ENCODE assay signal across 9 cellular contexts in genomic region chr20:23889775-23890187, GRCh38. TPM values are rescaled to one million over a fixed set of nuclear protein-coding genes. Genes with fewer than 3 reads are reported as not detected.
DNase-seq lines count a peak whose midpoint lies in the region; ATAC-seq and TF ChIP-seq lines count a peak whose summit lies in the region.
"Had no signal": no experiment of that assay in that cellular context is flagged by ENCODE, and none has a peak within 500 bp of the region (broad histone marks: within the 10 kb centered on the region; RNA-seq: fewer than 3 reads in every experiment).

No MANE protein-coding gene starts in this region.

- H3K9ac ChIP-seq in PC-3 (ENCODE audit: low read length) = no peak overlapping the region

- POLR2A ChIA-PET in AG04450 (lab: Yijun Ruan, JAX) = no interaction called here
- POLR2A ChIA-PET in PC-3 (lab: Charles Lee; ENCODE audit: unreplicated experiment) = no interaction called here

- no peaks in the 10 kb centered on the region for H3K9me3 Mint-ChIP-seq in activated T-cell treated with anti-CD3 and anti-CD28 coated beads, Interleukin-2, amount 50 U/mL, for 24 hours
- H3K9me3 Mint-ChIP-seq in osteocyte (ENCODE audit: unreplicated experiment) (no peaks in the 10 kb centered on the region), type B pancreatic cell (no peaks in the 10 kb centered on the region)

- H3K9me2 ChIP-seq in PC-3 (replicated peaks; ENCODE audit: low read length) = no peaks in the 10 kb centered on the region

- CTCF ChIA-PET in AG04450 (lab: Charles Lee) (interaction anchor here (1.0 to 1.2 kb wide), 2 partner anchors 9 to 1028 kb away, joined by 3 to 5 read pairs; no protein-coding TSS in a partner anchor), PC-3 (lab: Charles Lee) (interaction anchor here (0.7 kb wide), 1 partner anchor 881 kb away, joined by 7 read pairs; no protein-coding TSS in a partner anchor)

- peak overlapping the region; percentile 57 for H3K4me2 ChIP-seq in PC-3 (ENCODE audit: low read length)

- no TSS peak for BruUV-seq in PC-3 (replicated peaks; lab: Mats Ljungman, UMichigan)

- ATAC-seq in GM18867 (IDR thresholded peaks at IDR 0.05; ENCODE audit: unreplicated experiment) (peak; percentile 87), HG03565 (IDR thresholded peaks at IDR 0.05; ENCODE audit: unreplicated experiment) (peak; percentile 90), PC-3 (peak; percentile 89)

- peaks cover 3% of the 10 kb centered on the region for H3K27me3 Mint-ChIP-seq in activated T-cell treated with anti-CD3 and anti-CD28 coated beads, Interleukin-2, amount 50 U/mL, for 24 hours
- H3K27me3 Mint-ChIP-seq in osteocyte (ENCODE audit: unreplicated experiment) (no peaks in the 10 kb centered on the region), type B pancreatic cell (peaks cover 1% of the 10 kb centered on the region)

- no peaks in the 10 kb centered on the region for H3K36me3 ChIP-seq in PC-3 (ENCODE audit: low read depth, low read length)

- H3K79me2 ChIP-seq in PC-3 (ENCODE audit: low read length) = no peaks in the 10 kb centered on the region

- no peaks in the 10 kb centered on the region for H3K4me1 Mint-ChIP-seq in activated T-cell treated with anti-CD3 and anti-CD28 coated beads, Interleukin-2, amount 50 U/mL, for 24 hours (ENCODE audit: low read depth)
- H3K4me1 Mint-ChIP-seq in osteocyte (ENCODE audit: unreplicated experiment) = no peaks in the 10 kb centered on the region
- no peaks in the 10 kb centered on the region for H3K4me1 Mint-ChIP-seq in type B pancreatic cell (ENCODE audit: unreplicated experiment)

- H2AFZ ChIP-seq in PC-3 (ENCODE audit: low read length) = 0 out of 2 replicates have a peak overlapping the region, but pooled peaks have one; percentile 42

- H3K4me3 Mint-ChIP-seq in activated T-cell treated with anti-CD3 and anti-CD28 coated beads, Interleukin-2, amount 50 U/mL, for 24 hours = no peak overlapping the region
- H3K4me3 Mint-ChIP-seq in osteocyte (ENCODE audit: unreplicated experiment) (no peak overlapping the region), type B pancreatic cell (no peak overlapping the region)

- no peaks in the 10 kb centered on the region for H3K27me3 ChIP-seq in AG04450 (ENCODE audit: control insufficient read depth, insufficient read depth, low read length)
- peaks cover 48% of the 10 kb centered on the region for H3K27me3 ChIP-seq in PC-3 (ENCODE audit: low read length)

- no peaks in the 10 kb centered on the region for H3K4me1 ChIP-seq in PC-3 (ENCODE audit: insufficient read depth, low read length)

- no peaks in the 10 kb centered on the region for H4K20me1 ChIP-seq in PC-3 (ENCODE audit: low read length)

- H3K9me3 ChIP-seq in AG04450 (ENCODE audit: control insufficient read depth, insufficient read depth, low read length) (no peaks in the 10 kb centered on the region), PC-3 (ENCODE audit: low read length) (no peaks in the 10 kb centered on the region)

- no peak overlapping the region for H3K4me3 ChIP-seq in AG04450 (ENCODE audit: low read depth, low read length)
- no peak overlapping the region; the same call in 1 of the 2 replicates for H3K4me3 ChIP-seq in PC-3 (ENCODE audit: low read length)
- no peak overlapping the region for H3K4me3 ChIP-seq in fibroblast of the aortic adventitia (ENCODE audit: low read depth, low read length)

- H3K36me3 Mint-ChIP-seq in activated T-cell treated with anti-CD3 and anti-CD28 coated beads, Interleukin-2, amount 50 U/mL, for 24 hours (ENCODE audit: low read depth) = no peaks in the 10 kb centered on the region
- no peaks in the 10 kb centered on the region for H3K36me3 Mint-ChIP-seq in osteocyte (ENCODE audit: unreplicated experiment)
- no peaks in the 10 kb centered on the region for H3K36me3 Mint-ChIP-seq in type B pancreatic cell

- DNase-seq in AG04450 (ENCODE audit: low read depth, low spot score) (peak; percentile 2), PC-3 (peak; percentile 84), fibroblast of the aortic adventitia (ENCODE audit: low read depth) (peak; percentile 47), osteocyte (ENCODE audit: extremely low spot score, unreplicated experiment) (no peak), type B pancreatic cell (ENCODE audit: extremely low spot score, unreplicated experiment) (no peak)
- DNase-seq in activated T-cell treated with anti-CD3 and anti-CD28 coated beads, Interleukin-2, amount 50 U/mL, for 24 hours = peak; percentile 66

- intact Hi-C loops in PC-3 (cut with micrococcal nuclease) = no loop called here

- no peak overlapping the region for H3K27ac Mint-ChIP-seq in activated T-cell treated with anti-CD3 and anti-CD28 coated beads, Interleukin-2, amount 50 U/mL, for 24 hours
- H3K27ac Mint-ChIP-seq in osteocyte (ENCODE audit: unreplicated experiment) = no peak overlapping the region
- no peak overlapping the region for H3K27ac Mint-ChIP-seq in type B pancreatic cell

- H3F3A ChIP-seq in PC-3 (ENCODE audit: low read length, unreplicated experiment) = no peaks in the 10 kb centered on the region

- TF ChIP-seq CTCF in AG04450 (IDR thresholded peaks at IDR 0.05; ENCODE audit: low read depth, low read length) (peak; percentile 67), PC-3 (conservative IDR thresholded peaks at IDR 0.05; ENCODE audit: low read depth, low read length) (peak; percentile 92), fibroblast of the aortic adventitia (IDR thresholded peaks at IDR 0.05; ENCODE audit: insufficient read depth, low read length) (peak; percentile 73), osteocyte (IDR thresholded peaks at IDR 0.05) (peak; percentile 66), type B pancreatic cell (conservative IDR thresholded peaks at IDR 0.05) (peak; percentile 84)

- no peak overlapping the region for H3K27ac ChIP-seq in AG04450 (ENCODE audit: low read depth, low read length)
- no peak overlapping the region for H3K27ac ChIP-seq in PC-3 (ENCODE audit: low read length)

RNA-seq across cellular contexts. Expression of gene CST5, which starts 10.2 kb away (rescaled TPM):
- polyA plus RNA-seq in AG04450 (2011; rRNA removed) = not detected in 2 replicates
- not detected in 2 replicates for polyA minus RNA-seq in AG04450 (2011; rRNA and poly(A)+ RNA removed)
- total RNA-seq in PC-3 (2014; rRNA removed) = not detected in 2 replicates
- total RNA-seq in fibroblast of the aortic adventitia (ENCODE audit: low replicate concordance) = not detected in 2 replicates
- total RNA-seq in osteocyte = not detected in 2 replicates
- 0.79 TPM in 1 of 2 replicates, not detected in the other for total RNA-seq in type B pancreatic cell (ENCODE audit: low replicate concordance)
- total RNA-seq: skeletal muscle tissue had no signal

Comparison
In these comparisons a context has a peak if more than half of its experiments do, and no peak if none do; other contexts are left out.
1. DNase-seq: peak in AG04450 (single experiment), PC-3 (single experiment), activated T-cell treated with anti-CD3 and anti-CD28 coated beads, Interleukin-2, amount 50 U/mL, for 24 hours (single experiment) and fibroblast of the aortic adventitia (single experiment); none in osteocyte (single experiment) and type B pancreatic cell (single experiment).
2. Peak in every context shown above with its lines, with median percentiles within 50 percentile points of each other: CTCF ChIP-seq and ATAC-seq.